In the genomic region with DNA sequence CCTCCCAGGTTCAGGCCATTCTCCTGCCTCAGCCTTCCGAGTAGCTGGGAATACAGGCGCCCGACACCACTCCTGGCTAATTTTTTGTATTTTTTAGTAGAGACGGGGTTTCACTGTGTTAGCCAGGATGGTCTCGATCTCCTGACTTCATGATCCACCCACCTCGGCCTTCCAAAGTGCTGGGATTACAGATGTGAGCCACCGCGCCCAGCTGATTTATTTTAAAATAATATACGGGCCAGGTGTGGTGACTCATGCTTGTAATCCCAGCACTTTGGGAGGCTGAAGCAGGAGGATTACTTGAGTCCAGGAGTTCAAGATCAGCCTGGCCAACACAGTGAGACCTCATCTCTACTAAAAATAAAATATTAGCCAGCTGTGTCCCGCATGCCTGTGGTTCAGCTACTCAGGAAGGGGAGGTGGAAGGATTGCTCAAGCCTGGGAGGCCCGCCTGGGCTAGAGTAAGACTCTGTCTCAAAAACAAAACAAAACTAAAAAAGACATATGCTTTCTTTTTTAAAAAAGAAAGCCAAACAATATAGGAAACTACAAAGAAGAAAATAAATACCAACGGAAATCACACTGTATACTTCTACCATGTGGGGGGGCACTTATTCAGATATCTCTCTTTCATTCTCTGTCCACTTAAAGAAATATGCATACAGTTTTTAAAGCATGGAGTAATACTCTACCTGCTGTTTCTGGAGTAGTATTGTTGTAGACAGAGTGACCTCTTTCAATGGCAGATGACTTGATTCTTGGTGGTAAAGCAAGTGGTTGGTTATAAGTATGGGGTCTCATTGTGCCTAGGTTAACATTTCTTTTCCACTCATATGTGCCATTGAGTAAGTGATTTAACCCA, we compare ENCODE assay signal across 9 cellular contexts. TPM values are rescaled to one million over a fixed set of nuclear protein-coding genes. Genes with fewer than 3 reads are reported as not detected.
DNase-seq lines count a peak whose midpoint lies in the region; ATAC-seq, FAIRE-seq and TF ChIP-seq lines count a peak whose summit lies in the region.
"Had no signal": no experiment of that assay in that cellular context is flagged by ENCODE, and none has a peak within 500 bp of the region (broad histone marks: within the 10 kb centered on the region; RNA-seq: fewer than 3 reads in every experiment).

No MANE protein-coding gene starts in this region.

- TF ChIP-seq CTCF in A549 (IDR thresholded peaks at IDR 0.05): no peak
- TF ChIP-seq CTCF in fibroblast of pulmonary artery (IDR thresholded peaks at IDR 0.05; ENCODE audit: low read length, missing control alignments): no peak

- H3K4me2 ChIP-seq in A549: peak overlapping the region; percentile 84

- CTCF ChIA-PET in A549 (lab: Yijun Ruan, JAX): interaction anchor here (0.7 to 2.1 kb wide), 20 partner anchors 11 to 194 kb away, joined by 3 to 13 read pairs (median 4); partner anchors contain the start of gene PNN

- peak overlapping the region; percentile 8 to 55; a peak in 5 of 6 replicates for H3K27ac ChIP-seq in A549

- no peak for TF ChIP-seq EP300 in A549 (IDR thresholded peaks at IDR 0.05)

- ATAC-seq in A549 (peak; percentile 40 to 62; a peak in 3 of 6 replicates), GM19043 (IDR thresholded peaks at IDR 0.05; ENCODE audit: low read depth, unreplicated experiment) (peak; percentile 37), HG03108 (IDR thresholded peaks at IDR 0.05; ENCODE audit: unreplicated experiment) (no peak), HG03095 (IDR thresholded peaks at IDR 0.05; ENCODE audit: unreplicated experiment) (no peak)

- no peaks in the 10 kb centered on the region for H3K9me3 ChIP-seq in A549

- 66% methylated on average over 12 of the region's 12 CpGs for WGBS in A549 (ENCODE audit: missing lambda C conversion rate)

- FAIRE-seq in A549 (lab: Jason Lieb, UNC): no peak

- POLR2A ChIA-PET in A549 (lab: Yijun Ruan, JAX): interaction anchor here (1.3 kb wide), 1 partner anchor 58 kb away, joined by 4 read pairs; the partner anchor contains the start of gene PNN

- TF ChIP-seq RAD21 in A549 (conservative IDR thresholded peaks at IDR 0.05 in 1 of 2, IDR thresholded peaks at IDR 0.05 in 1 of 2): no peak

- H3K4me3 ChIP-seq in A549 (no peak overlapping the region), fibroblast of pulmonary artery (replicated peaks; ENCODE audit: low read depth, low read length) (peak overlapping the region; percentile 25)

- peaks cover 24% of the 10 kb centered on the region for H3K4me1 ChIP-seq in A549

- TF ChIP-seq POLR2A in A549 (IDR thresholded peaks at IDR 0.05; ENCODE audit: low read length): no peak

- DNase-seq in A549 (ENCODE audit: low read depth in 1 of 2, low spot score in 1 of 2) (peak in 1 of 2 experiments; percentile 18), RPMI7951 (ENCODE audit: low read depth) (peak; percentile 72), fibroblast of pulmonary artery (ENCODE audit: low read depth) (peak; percentile 91), SW 1271 (lab: John Stamatoyannopoulos, UW) (no peak)
- DNase-seq in effector CD8-positive, alpha-beta T cell (lab: John Stamatoyannopoulos, UW): no peak
- DNase-seq: endodermal cell had no signal

TF ChIP-seq in A549, 52 proteins besides CTCF, POLR2A, EP300 and RAD21:
- TF ChIP-seq MAZ (IDR thresholded peaks at IDR 0.05; ENCODE audit: borderline replicate concordance, low read depth, low read length): no peak
- TF ChIP-seq CEBPB (IDR thresholded peaks at IDR 0.05): 0 out of 4 replicates have a peak, but pooled peaks of 1 of the 2 experiments have one; percentile 27
- TF ChIP-seq FOSL2 (IDR thresholded peaks at IDR 0.05): no peak
- TF ChIP-seq FOSL2 (CRISPR knock-in tag; IDR thresholded peaks at IDR 0.05): peak; percentile 56; the same call in 1 of the 2 replicates

RNA-seq across cellular contexts. Expression of gene MIA2, which starts 0.9 kb away (rescaled TPM):
- polyA plus RNA-seq in A549 (2011; rRNA removed) (71.7 and 73.9 TPM in 2 replicates), A549 (2017; fragmentation: RNase III; extraction: RNeasy Plus Mini Kit Qiagen cat#74134 plus additional on column Dnase treatment) (22.9 to 25.6 TPM (median 25.4 TPM) in 3 replicates)
- 8.5 and 12.4 TPM in 2 replicates for polyA plus RNA-seq in A549 (2012; cell fraction: cytosol; rRNA removed)
- polyA plus RNA-seq in A549 (2012; cell fraction: nucleus; rRNA removed): 10.4 and 16.1 TPM in 2 replicates
- 23.1 and 26.2 TPM in 2 replicates for polyA minus RNA-seq in A549 (2011; rRNA and poly(A)+ RNA removed)
- total RNA-seq in RPMI7951 (2014; rRNA removed; shearing (Covaris generic)): 15.4 and 21.4 TPM in 2 replicates

RNA-seq across cellular contexts. Expression of gene PNN, which starts 57.7 kb away (rescaled TPM):
- polyA plus RNA-seq in A549 (2011; rRNA removed) (40.3 and 50.1 TPM in 2 replicates), A549 (2017; fragmentation: RNase III; extraction: RNeasy Plus Mini Kit Qiagen cat#74134 plus additional on column Dnase treatment) (108 to 124 TPM (median 117 TPM) in 3 replicates)
- polyA plus RNA-seq in A549 (2012; cell fraction: cytosol; rRNA removed): 12.8 and 18.7 TPM in 2 replicates
- 45.6 and 146 TPM in 2 replicates for polyA plus RNA-seq in A549 (2012; cell fraction: nucleus; rRNA removed)
- 21.7 and 24.8 TPM in 2 replicates for polyA minus RNA-seq in A549 (2011; rRNA and poly(A)+ RNA removed)
- total RNA-seq in RPMI7951 (2014; rRNA removed; shearing (Covaris generic)): 14.2 and 16.1 TPM in 2 replicates

Comparison
In these comparisons a context has a peak if more than half of its experiments do, and no peak if none do; other contexts are left out.
1. ATAC-seq: peak in A549 (2 of 2) and GM19043 (single experiment); none in HG03108 (single experiment) and HG03095 (single experiment).
2. DNase-seq: peak in RPMI7951 (single experiment) and fibroblast of pulmonary artery (single experiment); none in effector CD8-positive, alpha-beta T cell (single experiment) and SW 1271 (0 of 2).